ENCODE assay signal across 1 cellular context in the genomic region with DNA sequence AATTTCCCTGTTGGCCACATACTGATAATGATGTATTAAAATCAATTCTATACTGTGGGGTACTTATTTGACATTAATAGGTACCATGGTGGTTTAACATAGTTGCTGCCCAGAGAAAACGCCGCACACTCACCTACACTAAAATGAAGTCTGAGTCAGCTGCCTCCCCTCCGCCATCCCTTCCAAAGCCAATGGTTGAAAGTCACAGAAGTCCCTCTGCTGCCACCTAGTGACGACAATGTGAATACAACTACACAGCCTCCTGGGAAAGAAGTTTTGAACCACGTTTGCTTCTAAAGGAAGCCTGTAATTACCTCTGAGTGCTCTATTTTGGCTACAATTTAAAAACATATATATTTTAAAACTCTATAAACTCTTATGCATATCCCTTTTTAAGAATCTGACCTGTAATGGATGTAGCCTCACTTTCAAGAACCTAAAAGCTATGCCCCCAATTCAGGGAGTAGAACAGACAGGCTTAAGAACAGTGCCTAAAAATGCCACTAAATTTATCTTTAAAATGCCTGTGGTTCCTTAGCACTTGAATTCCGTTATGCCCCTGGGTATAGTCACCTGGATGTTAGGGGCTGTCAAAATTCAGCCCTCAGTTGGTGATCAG.
TF ChIP-seq lines count a peak whose summit lies in the region.

No MANE protein-coding gene starts in this region.

TF ChIP-seq in SK-N-SH treated with all-trans-retinoic acid at 6 μM for 48 hours, 23 proteins besides CTCF, POLR2A, EP300 and RAD21 (continued from another document):
- TF ChIP-seq, protein P1, sequence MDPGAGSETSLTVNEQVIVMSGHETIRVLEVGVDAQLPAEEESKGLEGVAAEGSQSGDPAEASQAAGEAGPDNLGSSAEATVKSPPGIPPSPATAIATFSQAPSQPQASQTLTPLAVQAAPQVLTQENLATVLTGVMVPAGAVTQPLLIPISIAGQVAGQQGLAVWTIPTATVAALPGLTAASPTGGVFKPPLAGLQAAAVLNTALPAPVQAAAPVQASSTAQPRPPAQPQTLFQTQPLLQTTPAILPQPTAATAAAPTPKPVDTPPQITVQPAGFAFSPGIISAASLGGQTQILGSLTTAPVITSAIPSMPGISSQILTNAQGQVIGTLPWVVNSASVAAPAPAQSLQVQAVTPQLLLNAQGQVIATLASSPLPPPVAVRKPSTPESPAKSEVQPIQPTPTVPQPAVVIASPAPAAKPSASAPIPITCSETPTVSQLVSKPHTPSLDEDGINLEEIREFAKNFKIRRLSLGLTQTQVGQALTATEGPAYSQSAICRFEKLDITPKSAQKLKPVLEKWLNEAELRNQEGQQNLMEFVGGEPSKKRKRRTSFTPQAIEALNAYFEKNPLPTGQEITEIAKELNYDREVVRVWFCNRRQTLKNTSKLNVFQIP (CRISPR knock-in tag; IDR thresholded peaks at IDR 0.05; ENCODE audit: borderline replicate concordance, low read depth) = no peak
- TF ChIP-seq RARB (CRISPR knock-in tag; IDR thresholded peaks at IDR 0.05) = no peak
- TF ChIP-seq CSDC2 (CRISPR knock-in tag; IDR thresholded peaks at IDR 0.05) = no peak
- TF ChIP-seq ZNF565 (CRISPR knock-in tag; conservative IDR thresholded peaks at IDR 0.05; ENCODE audit: low read depth) = no peak
